ENCODE assay signal across 25 cellular contexts in genomic region chr1:236117710-236118109, GRCh38. TPM values are rescaled to one million over a fixed set of nuclear protein-coding genes. Genes with fewer than 3 reads are reported as not detected.
"Had no signal": no experiment of that assay in that cellular context is flagged by ENCODE, and none has a peak within 500 bp of the region (broad histone marks: within the 10 kb centered on the region; RNA-seq: fewer than 3 reads in every experiment).

No MANE protein-coding gene starts in this region.

- H3K4me3 ChIP-seq: K562, SJSA1, SK-N-MC had no signal

- H3K27ac ChIP-seq: KMS-11, SJSA1, SK-N-MC had no signal

- ATAC-seq: Panc1 had no signal

- H3K9me3 ChIP-seq: SJSA1 had no signal

- H3K27me3 ChIP-seq: SJSA1 had no signal

- H3K4me2 ChIP-seq: KMS-11 had no signal

- H3K36me3 ChIP-seq: SJSA1 had no signal

- H3K4me1 ChIP-seq: SJSA1 had no signal

- FAIRE-seq: HTR-8/SVneo, K562 had no signal

- H3K9ac ChIP-seq: KMS-11 had no signal

- DNase-seq: Kasumi-1, MV-4-11, NCI-H1048, NCI-H1105, NCI-H1417, NCI-H146, NCI-H1694 treated with DMSO at 0.1 percent for 48 hours, NCI-H2029, NCI-H2081 treated with DMSO at 0.1 percent for 48 hours, NCI-H2171, NCI-H226, NCI-H446, NCI-H510A, NCI-H524 treated with DMSO at 0.1 percent for 48 hours, NCI-H69, NCI-H774, Right ventricle myocardium superior, SIG-M5 had no signal

RNA-seq across cellular contexts. Expression of gene NID1, which starts 52.8 kb away (rescaled TPM):
- polyA plus RNA-seq: IgD-negative memory B cell, K562 had no signal
